13 cellular contexts compared by ENCODE assay signal in genomic region chr1:6917067-6917466, GRCh38.
"Had no signal": no experiment of that assay in that cellular context is flagged by ENCODE, and none has a peak within 500 bp of the region (broad histone marks: within the 10 kb centered on the region; RNA-seq: fewer than 3 reads in every experiment).

No MANE protein-coding gene starts in this region.

- H3K4me3 Mint-ChIP-seq: activated B cell treated with CpG ODN at 0.5 μM for 24 hours; activated CD4-positive, alpha-beta T cell treated with anti-CD3 and anti-CD28 coated beads, Interleukin-2, amount 10 ng/mL, durations not matched to agents 24 days and 14 days; activated T-cell treated with anti-CD3 and anti-CD28 coated beads, Interleukin-2, amount 50 U/mL, for 72 hours; central memory CD8-positive, alpha-beta T cell; naive thymus-derived CD4-positive, alpha-beta T cell; T-helper 17 cell had no signal

- H3K4me1 Mint-ChIP-seq: activated B cell treated with CpG ODN at 0.5 μM for 24 hours; central memory CD8-positive, alpha-beta T cell; T-helper 17 cell had no signal

- H3K9me3 Mint-ChIP-seq: activated CD4-positive, alpha-beta T cell treated with anti-CD3 and anti-CD28 coated beads, Interleukin-2, amount 10 ng/mL, durations not matched to agents 24 days and 14 days; central memory CD8-positive, alpha-beta T cell had no signal

- ATAC-seq: activated T-cell treated with anti-CD3 and anti-CD28 coated beads, Interleukin-2, amount 50 U/mL, for 72 hours; naive thymus-derived CD4-positive, alpha-beta T cell; right lobe of liver; stimulated activated naive CD8-positive, alpha-beta T cell treated with anti-CD3 and anti-CD28 coated beads, Interleukin-15, Interleukin-2, amounts not matched to agents 100 U/mL and 50 U/mL, for 24 hours; T-helper 17 cell had no signal

- DNase-seq: activated B cell treated with CpG ODN at 0.5 μM for 24 hours; activated CD4-positive, alpha-beta T cell treated with anti-CD3 and anti-CD28 coated beads, Interleukin-2, amount 10 ng/mL, durations not matched to agents 24 days and 14 days; activated naive CD4-positive, alpha-beta T cell; activated T-cell treated with anti-CD3 and anti-CD28 coated beads, Interleukin-2, amount 50 U/mL, for 72 hours; adrenal gland; effector memory CD4-positive, alpha-beta T cell; naive thymus-derived CD4-positive, alpha-beta T cell; nucleus accumbens; right lobe of liver; stimulated activated CD4-positive, alpha-beta T cell treated with anti-CD3 and anti-CD28 coated beads, Interleukin-2, amount 100 ng/mL, for 48 hours; stimulated activated naive CD8-positive, alpha-beta T cell treated with anti-CD3 and anti-CD28 coated beads, Interleukin-15, Interleukin-2, amounts not matched to agents 100 U/mL and 50 U/mL, for 24 hours; T-helper 17 cell had no signal

- H3K27ac Mint-ChIP-seq: activated B cell treated with CpG ODN at 0.5 μM for 24 hours; activated CD4-positive, alpha-beta T cell treated with anti-CD3 and anti-CD28 coated beads, Interleukin-2, amount 10 ng/mL, durations not matched to agents 24 days and 14 days; activated T-cell treated with anti-CD3 and anti-CD28 coated beads, Interleukin-2, amount 50 U/mL, for 72 hours; naive thymus-derived CD4-positive, alpha-beta T cell; T-helper 17 cell had no signal
